Comparison of ENCODE assay signal across 1 cellular context in genomic region chr17:18087610-18088491, GRCh38.
TF ChIP-seq lines count a peak whose summit lies in the region.

TSS of gene DRG2 (plus strand) at chr17:18087948. CDS start at chr17:18088024, 76 bp downstream.

TF ChIP-seq in HepG2, 621 proteins besides CTCF, POLR2A, EP300 and RAD21 (continued from another document and continues in another):
- TF ChIP-seq KMT2A (CRISPR knock-in tag; IDR thresholded peaks at IDR 0.05), result peak; percentile 97
- peak; percentile 21; the same call in 1 of the 2 replicates for TF ChIP-seq HNF1A (IDR thresholded peaks at IDR 0.05; ENCODE audit: low read depth)
- TF ChIP-seq HNF1A (CRISPR knock-in tag; IDR thresholded peaks at IDR 0.05; ENCODE audit: borderline replicate concordance), result peak; percentile 84; the same call in 1 of the 2 replicates
- TF ChIP-seq ZSCAN30 (CRISPR knock-in tag; IDR thresholded peaks at IDR 0.05), result no peak
- TF ChIP-seq CEBPG (CRISPR knock-in tag; IDR thresholded peaks at IDR 0.05), result peak; percentile 65
- peak; percentile 95 for TF ChIP-seq FOXK1 (CRISPR knock-in tag; IDR thresholded peaks at IDR 0.05; ENCODE audit: borderline replicate concordance, low read depth)
- no peak for TF ChIP-seq BATF2 (CRISPR knock-in tag; IDR thresholded peaks at IDR 0.05)
- TF ChIP-seq HDAC6 (IDR thresholded peaks at IDR 0.05; ENCODE audit: low read depth, low read length), result no peak
- TF ChIP-seq MLXIP (CRISPR knock-in tag; IDR thresholded peaks at IDR 0.05; ENCODE audit: borderline replicate concordance), result no peak
- peak; percentile 88 for TF ChIP-seq ESRRA (CRISPR knock-in tag; IDR thresholded peaks at IDR 0.05; ENCODE audit: low read depth)
- TF ChIP-seq MTF2 (CRISPR knock-in tag; IDR thresholded peaks at IDR 0.05; ENCODE audit: borderline replicate concordance), result no peak; the same call in 1 of the 2 replicates
- TF ChIP-seq ZNF235 (CRISPR knock-in tag; IDR thresholded peaks at IDR 0.05; ENCODE audit: borderline replicate concordance), result peak; percentile 61; the same call in 1 of the 2 replicates
- TF ChIP-seq SIX1 (CRISPR knock-in tag; IDR thresholded peaks at IDR 0.05; ENCODE audit: borderline replicate concordance), result peak; percentile 67; the same call in 1 of the 2 replicates
- no peak for TF ChIP-seq ZNF670 (CRISPR knock-in tag; IDR thresholded peaks at IDR 0.05; ENCODE audit: borderline replicate concordance)
- TF ChIP-seq ATF3 (CRISPR knock-in tag; IDR thresholded peaks at IDR 0.05), result 0 out of 2 replicates have a peak, but pooled peaks have one; percentile 22
- TF ChIP-seq ZNF276 (CRISPR knock-in tag; IDR thresholded peaks at IDR 0.05; ENCODE audit: low read depth), result peak; percentile 52; the same call in 1 of the 2 replicates
- peak; percentile 88; the same call in 1 of the 2 replicates for TF ChIP-seq MXD1 (CRISPR knock-in tag; IDR thresholded peaks at IDR 0.05)
- TF ChIP-seq ZNF180 (CRISPR knock-in tag; IDR thresholded peaks at IDR 0.05; ENCODE audit: borderline replicate concordance, low read depth), result no peak
- TF ChIP-seq PRDM15 (CRISPR knock-in tag; IDR thresholded peaks at IDR 0.05), result no peak; the same call in 1 of the 2 replicates
- no peak for TF ChIP-seq MATR3 (CRISPR knock-in tag; IDR thresholded peaks at IDR 0.05)
- peak; percentile 82 for TF ChIP-seq WIZ (CRISPR knock-in tag; IDR thresholded peaks at IDR 0.05)
- peak; percentile 86 for TF ChIP-seq ZNF275 (CRISPR knock-in tag; IDR thresholded peaks at IDR 0.05; ENCODE audit: borderline replicate concordance)
- peak; percentile 83 for TF ChIP-seq ZBTB2 (CRISPR knock-in tag; IDR thresholded peaks at IDR 0.05; ENCODE audit: low read depth)
- TF ChIP-seq ZNF720 (CRISPR knock-in tag; IDR thresholded peaks at IDR 0.05), result peak; percentile 57; the same call in 1 of the 2 replicates
- TF ChIP-seq MTF1 (CRISPR knock-in tag; IDR thresholded peaks at IDR 0.05), result peak; percentile 71; the same call in 1 of the 2 replicates
- TF ChIP-seq GTF2F1 (IDR thresholded peaks at IDR 0.05; ENCODE audit: low read length), result 0 out of 2 replicates have a peak, but pooled peaks have one; percentile 38
- TF ChIP-seq FOSL1 (CRISPR knock-in tag; IDR thresholded peaks at IDR 0.05; ENCODE audit: borderline replicate concordance), result no peak; the same call in 1 of the 2 replicates
- TF ChIP-seq NPAS2 (CRISPR knock-in tag; IDR thresholded peaks at IDR 0.05; ENCODE audit: borderline replicate concordance), result no peak
- no peak for TF ChIP-seq ZNF282 (IDR thresholded peaks at IDR 0.05; ENCODE audit: partially characterized antibody)
- TF ChIP-seq ETV6 (CRISPR knock-in tag; conservative IDR thresholded peaks at IDR 0.05), result no peak; the same call in none of the 2 replicates
- peak; percentile 83 for TF ChIP-seq ZNF24 (IDR thresholded peaks at IDR 0.05)
- TF ChIP-seq SUZ12 (IDR thresholded peaks at IDR 0.05; ENCODE audit: low read depth, low read length), result no peak
- no peak for TF ChIP-seq HMGA1 (CRISPR knock-in tag; conservative IDR thresholded peaks at IDR 0.05)
- no peak for TF ChIP-seq SRSF4 (IDR thresholded peaks at IDR 0.05; ENCODE audit: low read depth, low read length, poor library complexity, severe bottlenecking)
- no peak; the same call in 1 of the 2 replicates for TF ChIP-seq CREBL2 (CRISPR knock-in tag; IDR thresholded peaks at IDR 0.05; ENCODE audit: borderline replicate concordance)
- peak; percentile 99 for TF ChIP-seq KAT8 (CRISPR knock-in tag; IDR thresholded peaks at IDR 0.05)
- peak; percentile 47 for TF ChIP-seq AGO2 (optimal IDR thresholded peaks at IDR 0.05; ENCODE audit: low read depth, low read length)
- peak; percentile 78 for TF ChIP-seq HCFC1 (IDR thresholded peaks at IDR 0.05; ENCODE audit: low read depth, low read length)
- TF ChIP-seq DMAP1 (CRISPR knock-in tag; IDR thresholded peaks at IDR 0.05), result peak; percentile 96
- 0 out of 2 replicates have a peak, but pooled peaks have one; percentile 88 for TF ChIP-seq KAT7 (CRISPR knock-in tag; IDR thresholded peaks at IDR 0.05; ENCODE audit: borderline replicate concordance)
- TF ChIP-seq ONECUT2 (CRISPR knock-in tag; IDR thresholded peaks at IDR 0.05), result peak; percentile 32; the same call in 1 of the 2 replicates
- peak; percentile 98 for TF ChIP-seq KDM2A (CRISPR knock-in tag; IDR thresholded peaks at IDR 0.05; ENCODE audit: borderline replicate concordance, low read depth)
- TF ChIP-seq ZNF292 (CRISPR knock-in tag; IDR thresholded peaks at IDR 0.05; ENCODE audit: borderline replicate concordance, low read depth), result peak; percentile 96; the same call in 1 of the 2 replicates
- no peak for TF ChIP-seq PRPF4 (IDR thresholded peaks at IDR 0.05; ENCODE audit: low read depth, low read length, poor library complexity, severe bottlenecking)
- TF ChIP-seq ZNF614 (CRISPR knock-in tag; IDR thresholded peaks at IDR 0.05; ENCODE audit: borderline replicate concordance), result peak; percentile 99
- peak; percentile 80; the same call in 1 of the 2 replicates for TF ChIP-seq ZNF343 (CRISPR knock-in tag; IDR thresholded peaks at IDR 0.05)
- TF ChIP-seq SIX4 (CRISPR knock-in tag; IDR thresholded peaks at IDR 0.05), result peak; percentile 68; the same call in 1 of the 2 replicates
- peak; percentile 88 for TF ChIP-seq ZNF709 (CRISPR knock-in tag; IDR thresholded peaks at IDR 0.05)
- TF ChIP-seq NCOA2 (CRISPR knock-in tag; IDR thresholded peaks at IDR 0.05), result peak; percentile 75
- peak; percentile 82 for TF ChIP-seq PPARG (CRISPR knock-in tag; conservative IDR thresholded peaks at IDR 0.05)
